Comparison of ENCODE assay signal across 9 cellular contexts in the genomic region with DNA sequence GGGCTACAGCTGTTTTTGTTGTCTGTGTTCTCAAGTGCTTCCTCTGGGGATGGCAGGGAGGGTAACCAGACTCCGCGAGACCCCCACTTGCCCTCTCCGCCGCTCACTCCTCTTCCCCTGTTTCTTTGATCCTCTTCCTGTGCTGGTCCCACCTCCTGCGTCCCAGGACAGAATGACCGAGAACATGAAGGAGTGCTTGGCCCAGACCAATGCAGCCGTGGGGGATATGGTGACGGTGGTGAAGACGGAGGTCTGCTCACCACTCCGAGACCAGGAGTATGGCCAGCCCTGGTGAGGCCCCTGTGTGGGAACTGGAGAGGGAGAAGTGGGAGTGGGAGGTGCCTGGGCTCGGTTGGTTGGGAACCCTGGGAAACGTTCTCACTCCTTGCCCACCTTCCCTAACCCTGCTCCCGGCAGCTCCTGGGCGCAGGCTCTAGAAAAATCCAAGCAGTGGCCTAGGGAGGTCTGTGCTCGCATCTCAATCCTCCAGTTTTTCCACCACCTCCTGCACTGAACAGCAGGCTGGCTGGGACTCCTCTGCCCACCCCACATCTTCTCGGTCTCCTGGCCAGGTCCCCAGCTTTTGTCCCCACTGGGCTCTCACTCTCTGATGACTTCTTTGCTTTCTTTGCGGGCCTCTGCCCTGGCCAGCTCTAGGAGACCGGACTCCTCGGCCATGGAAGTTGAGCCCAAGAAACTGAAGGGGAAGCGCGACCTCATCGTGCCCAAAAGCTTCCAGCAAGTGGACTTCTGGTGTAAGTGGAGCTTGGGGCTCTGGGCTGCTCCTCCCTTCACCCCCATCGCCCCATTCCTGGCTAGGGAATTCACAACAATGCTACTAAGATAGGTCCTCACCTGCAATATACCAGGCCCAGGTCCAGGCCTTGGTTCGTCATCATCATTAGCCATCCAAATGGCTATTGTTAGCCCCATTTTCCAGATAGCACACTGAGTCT. TPM values are rescaled to one million over a fixed set of nuclear protein-coding genes. Genes with fewer than 3 reads are reported as not detected.
DNase-seq lines count a peak whose midpoint lies in the region; ATAC-seq and TF ChIP-seq lines count a peak whose summit lies in the region.
"Had no signal": no experiment of that assay in that cellular context is flagged by ENCODE, and none has a peak within 500 bp of the region (broad histone marks: within the 10 kb centered on the region; RNA-seq: fewer than 3 reads in every experiment).

No MANE protein-coding gene starts in this region.

- H3K27ac Mint-ChIP-seq in Caco-2 (ENCODE audit: unreplicated experiment), result peak overlapping the region; percentile 34

- H3K9me3 Mint-ChIP-seq in Caco-2 (ENCODE audit: unreplicated experiment), result no peaks in the 10 kb centered on the region

- peak overlapping the region; percentile 95 to 97 for H3K27ac ChIP-seq in ascending aorta

- DNase-seq in Caco-2 (no peak), ascending aorta (ENCODE audit: low spot score in 2 of 2) (no peak), retina (peak; percentile 48), NCI-H1436 treated with DMSO at 0.1 percent for 48 hours (lab: John Stamatoyannopoulos, UW) (no peak), SK-N-DZ (ENCODE audit: low spot score) (no peak)
- no peak for DNase-seq in stimulated activated CD4-positive, alpha-beta T cell treated with anti-CD3 and anti-CD28 coated beads, Interleukin-4, amount 100 ng/mL, for 24 hours
- DNase-seq: activated CD4-positive, alpha-beta T cell treated with anti-CD3 and anti-CD28 coated beads, Interleukin-2, amount 50 U/mL, for 48 hours had no signal

- TF ChIP-seq CTCF in Caco-2 (IDR thresholded peaks at IDR 0.05; ENCODE audit: insufficient read depth in 1 of 2, low read depth in 1 of 2, low read length in 1 of 2, severe bottlenecking in 1 of 2, unreplicated experiment in 1 of 2) (no peak), ascending aorta (IDR thresholded peaks at IDR 0.05) (no peak)

- H3K4me3 ChIP-seq in Caco-2 (ENCODE audit: low read depth, low read length) (no peak overlapping the region), ascending aorta (peak overlapping the region; percentile 60 to 81), iPS-15b (ENCODE audit: low read depth, low read length) (peak overlapping the region; percentile 49)

- peaks cover 12% of the 10 kb centered on the region for H3K36me3 Mint-ChIP-seq in Caco-2 (ENCODE audit: insufficient read depth, unreplicated experiment)

- no peaks in the 10 kb centered on the region for H3K4me1 Mint-ChIP-seq in Caco-2 (ENCODE audit: low read depth, unreplicated experiment)

- intact Hi-C loops in Caco-2 (cut with micrococcal nuclease; ENCODE audit: unreplicated experiment), result loop anchor here (10.0 kb wide), 2 partner anchors 53 to 103 kb away; a partner anchor contains a TSS
- intact Hi-C loops in ascending aorta (cut with DNase I), result loop anchor here (2.0 kb wide), 2 partner anchors 53 to 151 kb away; no protein-coding TSS in a partner anchor

- no peak overlapping the region for H3K9ac ChIP-seq in iPS-15b (ENCODE audit: low read depth, low read length)

- no peaks in the 10 kb centered on the region for H3K27me3 ChIP-seq in Caco-2 (replicated peaks; ENCODE audit: control insufficient read depth, insufficient read depth, low read length)
- no peaks in the 10 kb centered on the region for H3K27me3 ChIP-seq in ascending aorta
- peaks cover 13% of the 10 kb centered on the region for H3K27me3 ChIP-seq in iPS-15b (ENCODE audit: control insufficient read depth, insufficient read depth, low read length)

- no peaks in the 10 kb centered on the region; the same call in 1 of the 2 replicates for H3K36me3 ChIP-seq in Caco-2 (ENCODE audit: control insufficient read depth, insufficient read depth, low read length)
- peaks cover 4 to 34% of the 10 kb centered on the region in 2 donors for H3K36me3 ChIP-seq in ascending aorta
- peaks cover 4% of the 10 kb centered on the region for H3K36me3 ChIP-seq in iPS-15b (ENCODE audit: control insufficient read depth, insufficient read depth, low read length)

- H3K9me3 ChIP-seq in Caco-2 (no peaks in the 10 kb centered on the region), ascending aorta (no peaks in the 10 kb centered on the region), iPS-15b (ENCODE audit: control insufficient read depth, insufficient read depth, low read length) (no peaks in the 10 kb centered on the region)

- H3K27me3 Mint-ChIP-seq in Caco-2 (ENCODE audit: insufficient read depth, unreplicated experiment), result no peaks in the 10 kb centered on the region

- H3K4me3 Mint-ChIP-seq in Caco-2 (ENCODE audit: unreplicated experiment), result peak overlapping the region; percentile 60

- no TSS peak for BruUV-seq in Caco-2 (replicated peaks; lab: Mats Ljungman, UMichigan)

- ATAC-seq in HG03432 (IDR thresholded peaks at IDR 0.05; ENCODE audit: unreplicated experiment), result no peak

- peaks cover 36% of the 10 kb centered on the region for H3K4me1 ChIP-seq in Caco-2
- H3K4me1 ChIP-seq in ascending aorta, result peaks cover 22 to 27% of the 10 kb centered on the region in 2 donors
- peaks cover 4% of the 10 kb centered on the region for H3K4me1 ChIP-seq in iPS-15b (ENCODE audit: control insufficient read depth, insufficient read depth, low read length)

- POLR2A ChIA-PET in Caco-2 (lab: Charles Lee), result no interaction called here

- CTCF ChIA-PET in Caco-2 (lab: Charles Lee), result no interaction called here

RNA-seq across cellular contexts. Expression of a gene that starts 35.4 kb away (rescaled TPM):
- total RNA-seq in Caco-2 (2022) (11.8 and 12.5 TPM in 2 replicates), ascending aorta (36.5 TPM)
- polyA plus RNA-seq in SK-N-DZ (2014; cell fraction: cytosol; rRNA removed), result 0.31 TPM in 2 replicates
- 1.1 and 1.5 TPM in 2 replicates for polyA plus RNA-seq in SK-N-DZ (2014; cell fraction: nucleus; rRNA removed)
